14 cellular contexts compared by ENCODE assay signal in the genomic region with DNA sequence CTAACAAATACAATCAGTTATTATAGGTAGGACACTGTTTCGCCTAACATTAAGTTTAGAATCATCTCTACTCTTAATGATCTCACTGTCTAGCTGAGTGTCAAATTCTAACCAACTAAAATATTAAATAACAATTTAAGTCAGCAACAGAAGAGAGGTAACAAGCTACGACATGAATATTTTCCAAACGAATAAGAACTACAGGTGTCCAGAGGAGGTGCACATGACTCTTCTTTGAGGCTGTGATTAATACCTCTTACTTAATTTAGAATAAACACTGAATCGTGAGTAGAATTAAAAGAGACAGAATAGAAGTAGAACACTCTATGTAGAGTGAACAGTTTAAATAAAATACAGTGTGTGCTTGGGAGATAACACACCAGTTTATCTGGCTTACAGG.
DNase-seq lines count a peak whose midpoint lies in the region; ATAC-seq and TF ChIP-seq lines count a peak whose summit lies in the region.
"Had no signal": no experiment of that assay in that cellular context is flagged by ENCODE, and none has a peak within 500 bp of the region (broad histone marks: within the 10 kb centered on the region; RNA-seq: fewer than 3 reads in every experiment).

No MANE protein-coding gene starts in this region.

- no peaks in the 10 kb centered on the region for H3K4me1 ChIP-seq in foreskin keratinocyte
- H3K4me1 ChIP-seq: BLaER1 treated with 17β-estradiol and CSF1 and Interleukin-3, amounts not matched to agents 10 nM and 100 nM had no signal

- H3K4me3 ChIP-seq in WERI-Rb-1 (ENCODE audit: low read depth, low read length), result no peak overlapping the region
- H3K4me3 ChIP-seq: BLaER1 treated with 17β-estradiol and CSF1 and Interleukin-3, amounts not matched to agents 10 nM and 100 nM; GM12878; GM23338 had no signal

- TF ChIP-seq CTCF in foreskin keratinocyte (conservative IDR thresholded peaks at IDR 0.05), result no peak
- TF ChIP-seq CTCF in WERI-Rb-1 (IDR thresholded peaks at IDR 0.05; ENCODE audit: low read depth, low read length), result no peak

- H3K27ac ChIP-seq in foreskin keratinocyte, result no peak overlapping the region
- H3K27ac ChIP-seq in WERI-Rb-1, result no peak overlapping the region
- H3K27ac ChIP-seq: BLaER1 treated with 17β-estradiol and CSF1 and Interleukin-3, amounts not matched to agents 10 nM and 100 nM had no signal

- H3K27me3 ChIP-seq in foreskin keratinocyte (no peaks in the 10 kb centered on the region), WERI-Rb-1 (ENCODE audit: insufficient read depth, low read depth, severe bottlenecking) (no peaks in the 10 kb centered on the region)
- H3K27me3 ChIP-seq: BLaER1 treated with 17β-estradiol and CSF1 and Interleukin-3, amounts not matched to agents 10 nM and 100 nM had no signal

- ATAC-seq in foreskin keratinocyte (no peak), HG03571 (IDR thresholded peaks at IDR 0.05; ENCODE audit: unreplicated experiment) (no peak)
- ATAC-seq: GM12878, GM23338 had no signal

- no peaks in the 10 kb centered on the region for H3K36me3 ChIP-seq in WERI-Rb-1
- H3K36me3 ChIP-seq: BLaER1 treated with 17β-estradiol and CSF1 and Interleukin-3, amounts not matched to agents 10 nM and 100 nM had no signal

- peak; percentile 34 for DNase-seq in NCI-H748 (lab: John Stamatoyannopoulos, UW; ENCODE audit: unreplicated experiment)
- DNase-seq in NCI-H748 treated with DMSO at 0.1 percent for 48 hours (lab: John Stamatoyannopoulos, UW), result no peak
- peak; percentile 80 for DNase-seq in NCI-H774 (lab: John Stamatoyannopoulos, UW)
- peak; percentile 4 to 28 for DNase-seq in foreskin keratinocyte
- no peak for DNase-seq in WERI-Rb-1
- no peak for DNase-seq in T1000 (lab: John Stamatoyannopoulos, UW)
- DNase-seq: ACHN; CD4-positive, CD25-positive, alpha-beta regulatory T cell; DMS79; H7 had no signal

- no peaks in the 10 kb centered on the region for H3K9me3 ChIP-seq in WERI-Rb-1 (ENCODE audit: severe bottlenecking)
- H3K9me3 ChIP-seq: BLaER1 treated with 17β-estradiol and CSF1 and Interleukin-3, amounts not matched to agents 10 nM and 100 nM had no signal

Comparison
In these comparisons a context has a peak if more than half of its experiments do, and no peak if none do; other contexts are left out.
1. DNase-seq: peak in NCI-H748 (single experiment), NCI-H774 (single experiment) and foreskin keratinocyte (2 of 2); none in NCI-H748 treated with DMSO at 0.1 percent for 48 hours (single experiment), WERI-Rb-1 (single experiment) and T1000 (single experiment).